20 cellular contexts compared by ENCODE assay signal in genomic region chr11:22798890-22799289, GRCh38. TPM values are rescaled to one million over a fixed set of nuclear protein-coding genes. Genes with fewer than 3 reads are reported as not detected.
DNase-seq lines count a peak whose midpoint lies in the region; ATAC-seq lines count a peak whose summit lies in the region.
"Had no signal": no experiment of that assay in that cellular context is flagged by ENCODE, and none has a peak within 500 bp of the region (broad histone marks: within the 10 kb centered on the region; RNA-seq: fewer than 3 reads in every experiment).

No MANE protein-coding gene starts in this region.

- DNase-seq in D341Med (ENCODE audit: low spot score) (peak; percentile 17), NCI-H2171 treated with DMSO at 0.1 percent for 48 hours (lab: John Stamatoyannopoulos, UW) (peak; percentile 100), dermis microvascular lymphatic vessel endothelial cell (ENCODE audit: low read depth in 2 of 2) (peak; percentile 9 to 41), LoVo (ENCODE audit: low spot score) (no peak)
- DNase-seq: CD8-positive, alpha-beta memory T cell; IMR-90; KG1; NCI-H1092 treated with DMSO at 0.1 percent for 48 hours; NCI-H146; NCI-H2081; NCI-H748 treated with DMSO at 0.1 percent for 48 hours; NK-92 treated with Interleukin-12 subunit alpha and Interleukin-12 subunit beta, amount 100 ng/mL, for 24 hours; PC-3; SJCRH30; T-helper 17 cell; T1000 had no signal

- peak overlapping the region; percentile 40; the same call in 1 of the 2 replicates for H3K27ac ChIP-seq in BLaER1
- H3K27ac ChIP-seq: SJCRH30 had no signal

- H3K4me1 ChIP-seq in BLaER1, result peaks cover 45% of the 10 kb centered on the region
- H3K4me1 ChIP-seq: SJCRH30 had no signal

- ATAC-seq in HG02678 (IDR thresholded peaks at IDR 0.05; ENCODE audit: unreplicated experiment) (no peak), HG03108 (IDR thresholded peaks at IDR 0.05; ENCODE audit: unreplicated experiment) (no peak)
- ATAC-seq: PC-3, SK-N-SH treated with all-trans-retinoic acid at 6 μM for 48 hours, T-helper 17 cell had no signal

- no peaks in the 10 kb centered on the region for H3K9me3 ChIP-seq in BLaER1
- H3K9me3 ChIP-seq: SJCRH30 had no signal

- peak overlapping the region; percentile 67 for H3K4me2 ChIP-seq in BLaER1

- H3K27me3 ChIP-seq in BLaER1, result no peaks in the 10 kb centered on the region
- H3K27me3 ChIP-seq: SJCRH30 had no signal

- H3K36me3 ChIP-seq in BLaER1, result no peaks in the 10 kb centered on the region
- H3K36me3 ChIP-seq: SJCRH30 had no signal

- no peaks in the 10 kb centered on the region for H4K20me1 ChIP-seq in BLaER1

- H3K9ac ChIP-seq in BLaER1, result no peak overlapping the region; the same call in 1 of the 2 replicates

- peak overlapping the region; percentile 4; the same call in 1 of the 2 replicates for H3K4me3 ChIP-seq in BLaER1
- H3K4me3 ChIP-seq: SJCRH30 had no signal

RNA-seq across cellular contexts. Expression of gene SVIP, which starts 30.7 kb away (rescaled TPM):
- 8.2 and 10.8 TPM in 2 replicates for total RNA-seq in dermis microvascular lymphatic vessel endothelial cell
